In the genomic region with DNA sequence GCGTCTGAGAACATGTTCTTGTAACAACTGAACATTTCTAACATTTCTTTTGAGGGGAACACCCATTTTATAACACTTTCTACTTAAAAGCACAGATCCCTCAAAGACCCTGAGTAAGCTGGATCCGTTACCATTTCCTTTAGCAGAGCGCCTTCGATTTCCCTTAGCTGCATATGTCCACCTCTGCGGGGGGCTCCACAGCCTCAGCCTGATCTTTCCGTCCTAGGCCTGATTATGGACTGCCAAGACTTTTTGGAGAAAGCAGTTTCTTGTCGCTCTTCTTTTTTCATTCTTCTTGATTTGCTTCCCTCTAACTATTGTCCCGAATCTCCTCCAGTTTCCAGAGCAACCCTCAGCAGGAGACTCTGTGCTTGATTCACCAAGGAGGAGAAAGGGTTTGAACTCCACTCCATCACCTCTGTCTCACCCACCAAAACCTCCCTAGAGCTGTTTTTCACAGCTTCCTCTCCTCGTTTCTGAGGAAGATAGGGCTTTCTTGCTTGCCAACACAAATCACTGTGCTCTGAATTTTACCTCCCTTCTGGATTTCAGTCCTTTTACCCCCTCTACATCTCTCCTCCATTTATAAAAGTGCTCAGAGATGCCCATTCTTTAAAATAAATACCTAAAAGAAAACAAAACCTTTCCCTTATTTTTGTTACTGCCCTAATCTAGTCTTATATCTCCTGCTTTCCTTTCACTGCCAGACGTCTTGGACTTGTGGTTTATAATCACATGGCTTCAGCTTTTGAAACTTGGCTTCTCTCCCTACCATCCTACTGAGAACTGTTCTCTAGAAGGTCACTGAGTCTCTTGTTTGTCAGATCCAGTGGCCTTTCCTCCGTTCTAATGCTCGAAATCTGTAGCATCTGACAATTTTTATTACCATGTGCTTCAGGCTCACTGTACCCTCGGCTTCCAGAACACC, we compare ENCODE assay signal across 11 cellular contexts. TPM values are rescaled to one million over a fixed set of nuclear protein-coding genes. Genes with fewer than 3 reads are reported as not detected.
A peak's percentile ranks its signal among the peaks of the same experiment; 100 is the strongest.
DNase-seq lines count a peak whose midpoint lies in the region; ATAC-seq and TF ChIP-seq lines count a peak whose summit lies in the region.
"Had no signal": no experiment of that assay in that cellular context is flagged by ENCODE, and none has a peak within 500 bp of the region (broad histone marks: within the 10 kb centered on the region; RNA-seq: fewer than 3 reads in every experiment).

No MANE protein-coding gene starts in this region.

- no peak overlapping the region for H3K4me3 Mint-ChIP-seq in activated CD8-positive, alpha-beta T cell treated with anti-CD3 and anti-CD28 coated beads, Interleukin-2, amount 10 ng/mL, durations not matched to agents 7 days and 5 days

- H3K36me3 ChIP-seq in GM06990 (ENCODE audit: control insufficient read depth, insufficient read depth, low read length) (no peaks in the 10 kb centered on the region), left ventricle myocardium inferior (no peaks in the 10 kb centered on the region), skeletal muscle tissue (ENCODE audit: control insufficient read depth in 3 of 3, insufficient read depth in 3 of 3, low read length in 3 of 3) (no peaks in the 10 kb centered on the region), MG63 (no peaks in the 10 kb centered on the region)
- H3K36me3 ChIP-seq: SJCRH30 had no signal

- H3K27ac ChIP-seq in VCaP (peak overlapping the region; percentile 47), left ventricle myocardium inferior (replicated peaks) (peak overlapping the region; percentile 58), skeletal muscle tissue (ENCODE audit: low read depth, low read length) (peak overlapping the region; percentile 37)
- H3K27ac ChIP-seq: SJCRH30 had no signal

- intact Hi-C loops in left ventricle myocardium inferior (cut with micrococcal nuclease) = no loop called here

- no peak overlapping the region for H3K27ac Mint-ChIP-seq in activated CD8-positive, alpha-beta T cell treated with anti-CD3 and anti-CD28 coated beads, Interleukin-2, amount 10 ng/mL, durations not matched to agents 7 days and 5 days
- H3K27ac Mint-ChIP-seq: activated T-helper 2 cell treated with anti-CD3 and anti-CD28 coated beads, Interferon-gamma antibody, Interleukin-2, Interleukin-4, amounts not matched to agents 10 μg/mL and 5 μg/mL and 100 μg/mL, durations not matched to agents 14 hours and 24 hours and 36 hours had no signal

- H3K9ac ChIP-seq in skeletal muscle tissue (ENCODE audit: low read depth in 1 of 3, low read length in 3 of 3) = peak overlapping the region in 1 of 3 donors; percentile 41

- H3K36me3 Mint-ChIP-seq in activated CD8-positive, alpha-beta T cell treated with anti-CD3 and anti-CD28 coated beads, Interleukin-2, amount 10 ng/mL, durations not matched to agents 7 days and 5 days (ENCODE audit: low read depth) = no peaks in the 10 kb centered on the region
- H3K36me3 Mint-ChIP-seq: IgD-negative memory B cell had no signal

- no peak for ATAC-seq in activated CD8-positive, alpha-beta T cell treated with anti-CD3 and anti-CD28 coated beads, Interleukin-2, amount 10 ng/mL, durations not matched to agents 7 days and 5 days

- no peaks in the 10 kb centered on the region for H3K9me3 Mint-ChIP-seq in activated CD8-positive, alpha-beta T cell treated with anti-CD3 and anti-CD28 coated beads, Interleukin-2, amount 10 ng/mL, durations not matched to agents 7 days and 5 days (ENCODE audit: insufficient read depth)
- H3K9me3 Mint-ChIP-seq: activated T-helper 2 cell treated with anti-CD3 and anti-CD28 coated beads, Interferon-gamma antibody, Interleukin-2, Interleukin-4, amounts not matched to agents 10 μg/mL and 5 μg/mL and 100 μg/mL, durations not matched to agents 14 hours and 24 hours and 36 hours; IgD-negative memory B cell had no signal

- no peak overlapping the region for H3K4me3 ChIP-seq in GM06990 (replicated peaks; ENCODE audit: low read depth, low read length)
- H3K4me3 ChIP-seq in left ventricle myocardium inferior = no peak overlapping the region
- peak overlapping the region in 2 of 3 donors; percentile 1 to 5 for H3K4me3 ChIP-seq in skeletal muscle tissue (ENCODE audit: low read length in 3 of 3)
- H3K4me3 ChIP-seq in MG63 = no peak overlapping the region
- H3K4me3 ChIP-seq: SJCRH30 had no signal

- no peaks in the 10 kb centered on the region for H3K9me3 ChIP-seq in left ventricle myocardium inferior (replicated peaks)
- no peaks in the 10 kb centered on the region for H3K9me3 ChIP-seq in skeletal muscle tissue (ENCODE audit: control insufficient read depth in 3 of 3, low read length in 3 of 3)
- no peaks in the 10 kb centered on the region for H3K9me3 ChIP-seq in MG63
- H3K9me3 ChIP-seq: SJCRH30 had no signal

- TF ChIP-seq CTCF in GM06990 (IDR thresholded peaks at IDR 0.05; ENCODE audit: insufficient read depth, low read length, poor library complexity, severe bottlenecking) = peak; percentile 4
- no peak for TF ChIP-seq CTCF in VCaP (conservative IDR thresholded peaks at IDR 0.05)
- TF ChIP-seq CTCF in left ventricle myocardium inferior (IDR thresholded peaks at IDR 0.05; ENCODE audit: borderline replicate concordance) = no peak

- POLR2A ChIA-PET in activated CD8-positive, alpha-beta T cell treated with anti-CD3 and anti-CD28 coated beads, Interleukin-2, amount 10 ng/mL, durations not matched to agents 7 days and 5 days (lab: Charles Lee) = interaction anchor here (0.5 to 0.6 kb wide), 2 partner anchors 192 to 347 kb away, joined by 3 to 4 read pairs; no protein-coding TSS in a partner anchor

- peaks cover 16% of the 10 kb centered on the region for H3K27me3 Mint-ChIP-seq in activated CD8-positive, alpha-beta T cell treated with anti-CD3 and anti-CD28 coated beads, Interleukin-2, amount 10 ng/mL, durations not matched to agents 7 days and 5 days (ENCODE audit: low read depth)

- H3K4me1 Mint-ChIP-seq in activated CD8-positive, alpha-beta T cell treated with anti-CD3 and anti-CD28 coated beads, Interleukin-2, amount 10 ng/mL, durations not matched to agents 7 days and 5 days (ENCODE audit: low read depth) = peaks cover 16% of the 10 kb centered on the region

- DNase-seq in GM06990 (ENCODE audit: extremely low read depth, insufficient read length) (no peak), left ventricle myocardium inferior (no peak), HPDE6-E6E7 (ENCODE audit: extremely low spot score) (no peak), MG63 (no peak)
- DNase-seq in effector CD8-positive, alpha-beta T cell (lab: John Stamatoyannopoulos, UW) = no peak
- no peak for DNase-seq in activated CD8-positive, alpha-beta T cell treated with anti-CD3 and anti-CD28 coated beads, Interleukin-2, amount 10 ng/mL, durations not matched to agents 7 days and 5 days
- DNase-seq: SJCRH30 had no signal

- H3K4me1 ChIP-seq in left ventricle myocardium inferior = peaks cover 21% of the 10 kb centered on the region
- peaks cover 21 to 28% (median 23%) of the 10 kb centered on the region in 3 donors for H3K4me1 ChIP-seq in skeletal muscle tissue (ENCODE audit: control insufficient read depth in 3 of 3, insufficient read depth in 3 of 3, low read length in 3 of 3)

- CTCF ChIA-PET in activated CD8-positive, alpha-beta T cell treated with anti-CD3 and anti-CD28 coated beads, Interleukin-2, amount 10 ng/mL, durations not matched to agents 7 days and 5 days (lab: Charles Lee) = no interaction called here

- H3K27me3 ChIP-seq in GM06990 (replicated peaks; ENCODE audit: control insufficient read depth, insufficient read depth, low read length) (no peaks in the 10 kb centered on the region), left ventricle myocardium inferior (ENCODE audit: low read depth) (no peaks in the 10 kb centered on the region), skeletal muscle tissue (ENCODE audit: control insufficient read depth in 3 of 3, insufficient read depth in 3 of 3, low read length in 3 of 3) (no peaks in the 10 kb centered on the region), MG63 (no peaks in the 10 kb centered on the region)
- H3K27me3 ChIP-seq: SJCRH30 had no signal

RNA-seq across cellular contexts. Expression of a gene that starts 30.5 kb away (rescaled TPM):
- total RNA-seq in left ventricle myocardium inferior = 25.3 TPM
- total RNA-seq in skeletal muscle tissue = 36.5 TPM
- total RNA-seq in activated CD8-positive, alpha-beta T cell treated with anti-CD3 and anti-CD28 coated beads, Interleukin-2, amount 10 ng/mL, durations not matched to agents 7 days and 5 days = 10 to 100 TPM; 10.7 to 11.2 TPM
- total RNA-seq in MG63 (2014; rRNA removed; shearing (Covaris generic); ENCODE audit: low replicate concordance) = 20.9 and 24.4 TPM in 2 replicates

Comparison
In these comparisons a context has a peak if more than half of its experiments do, and no peak if none do; other contexts are left out.
1. H3K4me3 ChIP-seq: peak in skeletal muscle tissue (2 of 3); none in GM06990 (single experiment), left ventricle myocardium inferior (single experiment) and MG63 (single experiment).
2. Peak in every context shown above with its lines, with median percentiles within 50 percentile points of each other: H3K27ac ChIP-seq.